Comparison of ENCODE assay signal across 10 cellular contexts in genomic region chrX:100995469-100995868, GRCh38. TPM values are rescaled to one million over a fixed set of nuclear protein-coding genes. Genes with fewer than 3 reads are reported as not detected.
A peak's percentile ranks its signal among the peaks of the same experiment; 100 is the strongest.
DNase-seq lines count a peak whose midpoint lies in the region; ATAC-seq and TF ChIP-seq lines count a peak whose summit lies in the region.
"Had no signal": no experiment of that assay in that cellular context is flagged by ENCODE, and none has a peak within 500 bp of the region (broad histone marks: within the 10 kb centered on the region; RNA-seq: fewer than 3 reads in every experiment).

No MANE protein-coding gene starts in this region.

- POLR2A ChIA-PET in OCI-LY7 (lab: Charles Lee): no interaction called here

- CTCF ChIA-PET in OCI-LY7 (lab: Charles Lee; ENCODE audit: unreplicated experiment): no interaction called here

- no peaks in the 10 kb centered on the region for H3K36me3 Mint-ChIP-seq in natural killer cell treated with Interleukin-12 subunit alpha and Interleukin-12 subunit beta and Interleukin-15 and Interleukin-18, amount 100 ng/mL, for 72 hours
- no peaks in the 10 kb centered on the region for H3K36me3 Mint-ChIP-seq in natural killer cell

- H2AFZ ChIP-seq in OCI-LY7 (ENCODE audit: low read length): no peak overlapping the region

- no peaks in the 10 kb centered on the region for H4K20me1 ChIP-seq in OCI-LY7 (ENCODE audit: insufficient read depth, low read length)

- peaks cover 13 to 15% of the 10 kb centered on the region in 2 donors for H3K4me1 Mint-ChIP-seq in natural killer cell treated with Interleukin-12 subunit alpha and Interleukin-12 subunit beta and Interleukin-15 and Interleukin-18, amount 100 ng/mL, for 72 hours (ENCODE audit: low read depth in 2 of 2)
- peaks cover 0 to 12% of the 10 kb centered on the region in 2 donors for H3K4me1 Mint-ChIP-seq in natural killer cell

- no peaks in the 10 kb centered on the region for H3K9me3 ChIP-seq in OCI-LY7 (ENCODE audit: low read length)

- H3K9me3 Mint-ChIP-seq in natural killer cell treated with Interleukin-12 subunit alpha and Interleukin-12 subunit beta and Interleukin-15 and Interleukin-18, amount 100 ng/mL, for 72 hours: no peaks in the 10 kb centered on the region
- H3K9me3 Mint-ChIP-seq in natural killer cell: no peaks in the 10 kb centered on the region

- TF ChIP-seq CTCF in natural killer cell (IDR thresholded peaks at IDR 0.05): no peak
- no peak for TF ChIP-seq CTCF in OCI-LY7 (conservative IDR thresholded peaks at IDR 0.05; ENCODE audit: low read length)

- no peaks in the 10 kb centered on the region for H3K4me1 ChIP-seq in OCI-LY7 (ENCODE audit: insufficient read depth, low read length, poor library complexity, severe bottlenecking)

- no peak overlapping the region for H3K27ac ChIP-seq in OCI-LY7 (ENCODE audit: low read depth, low read length, poor library complexity, severe bottlenecking)

- no peaks in the 10 kb centered on the region for H3K36me3 ChIP-seq in OCI-LY7 (ENCODE audit: insufficient read depth, low read length)

- no TSS peak for BruUV-seq in OCI-LY7 (replicated peaks; lab: Mats Ljungman, UMichigan)

- intact Hi-C loops in natural killer cell (cut with micrococcal nuclease) (no loop called here), OCI-LY7 (cut with micrococcal nuclease; ENCODE audit: unreplicated experiment) (no loop called here)

- no peaks in the 10 kb centered on the region for H3K9me2 ChIP-seq in OCI-LY7 (ENCODE audit: insufficient read depth, low read length)

- DNase-seq in natural killer cell treated with Interleukin-12 subunit alpha and Interleukin-12 subunit beta and Interleukin-15 and Interleukin-18, amount 100 ng/mL, for 72 hours (ENCODE audit: low spot score): no peak
- DNase-seq in natural killer cell (no peak), activated T-cell treated with anti-CD3 and anti-CD28 coated beads for 48 hours (ENCODE audit: low read depth) (peak; percentile 17), iPS-NIHi7 (ENCODE audit: extremely low spot score) (peak; percentile 13), superior temporal gyrus (ENCODE audit: extremely low spot score) (peak; percentile 36), HuH-7 (ENCODE audit: low spot score) (no peak), OCI-LY7 (ENCODE audit: low spot score) (no peak)
- DNase-seq: DMS79, SIG-M5 had no signal

- H3K4me2 ChIP-seq in OCI-LY7 (ENCODE audit: low read length): no peak overlapping the region

- H3K27ac Mint-ChIP-seq in natural killer cell treated with Interleukin-12 subunit alpha and Interleukin-12 subunit beta and Interleukin-15 and Interleukin-18, amount 100 ng/mL, for 72 hours: peak overlapping the region; percentile 50 to 61
- H3K27ac Mint-ChIP-seq in natural killer cell: no peak overlapping the region

- peak overlapping the region; percentile 29 for H3K4me3 Mint-ChIP-seq in natural killer cell treated with Interleukin-12 subunit alpha and Interleukin-12 subunit beta and Interleukin-15 and Interleukin-18, amount 100 ng/mL, for 72 hours
- no peak overlapping the region for H3K4me3 Mint-ChIP-seq in natural killer cell

- no peaks in the 10 kb centered on the region for H3K79me2 ChIP-seq in OCI-LY7 (ENCODE audit: insufficient read depth, low read depth, low read length)

- H3K4me3 ChIP-seq in OCI-LY7 (ENCODE audit: low read depth, low read length, poor library complexity, severe bottlenecking): no peak overlapping the region

- ATAC-seq in natural killer cell treated with Interleukin-12 subunit alpha and Interleukin-12 subunit beta and Interleukin-15 and Interleukin-18, amount 100 ng/mL, for 72 hours: no peak
- ATAC-seq in natural killer cell (no peak), HG02759 (IDR thresholded peaks at IDR 0.05; ENCODE audit: unreplicated experiment) (no peak)

- no peaks in the 10 kb centered on the region for H3K27me3 Mint-ChIP-seq in natural killer cell treated with Interleukin-12 subunit alpha and Interleukin-12 subunit beta and Interleukin-15 and Interleukin-18, amount 100 ng/mL, for 72 hours
- no peaks in the 10 kb centered on the region for H3K27me3 Mint-ChIP-seq in natural killer cell (ENCODE audit: low read depth in 2 of 2)

RNA-seq across cellular contexts. Expression of gene ARL13A, which starts 26.0 kb away (rescaled TPM):
- not detected for total RNA-seq in natural killer cell treated with Interleukin-12 subunit alpha and Interleukin-12 subunit beta and Interleukin-15 and Interleukin-18, amount 100 ng/mL, for 72 hours
- not detected for total RNA-seq in natural killer cell
- not detected in 2 replicates for total RNA-seq in OCI-LY7 (2014; rRNA removed; shearing (Covaris generic))
- not detected in 2 replicates for total RNA-seq in OCI-LY7 (2022)

RNA-seq across cellular contexts. Expression of gene TRMT2B, which starts 56.4 kb away (rescaled TPM):
- total RNA-seq in natural killer cell treated with Interleukin-12 subunit alpha and Interleukin-12 subunit beta and Interleukin-15 and Interleukin-18, amount 100 ng/mL, for 72 hours: 10 to 100 TPM; 19.8 to 34.3 TPM
- total RNA-seq in natural killer cell (10 to 100 TPM; 31.2 to 37.1 (median 36.7) TPM), OCI-LY7 (2022) (24.8 and 33.9 TPM in 2 replicates)
- 20.7 and 25.3 TPM in 2 replicates for total RNA-seq in OCI-LY7 (2014; rRNA removed; shearing (Covaris generic))

Comparison
In these comparisons a context has a peak if more than half of its experiments do, and no peak if none do; other contexts are left out.
1. H3K27ac Mint-ChIP-seq: peak in natural killer cell treated with Interleukin-12 subunit alpha and Interleukin-12 subunit beta and Interleukin-15 and Interleukin-18, amount 100 ng/mL, for 72 hours (2 of 2); none in natural killer cell (0 of 2).
2. DNase-seq: peak in activated T-cell treated with anti-CD3 and anti-CD28 coated beads for 48 hours (single experiment), iPS-NIHi7 (single experiment) and superior temporal gyrus (single experiment); none in natural killer cell treated with Interleukin-12 subunit alpha and Interleukin-12 subunit beta and Interleukin-15 and Interleukin-18, amount 100 ng/mL, for 72 hours (single experiment), natural killer cell (single experiment), HuH-7 (single experiment) and OCI-LY7 (single experiment).